ENCODE assay signal across 8 cellular contexts in the genomic region with DNA sequence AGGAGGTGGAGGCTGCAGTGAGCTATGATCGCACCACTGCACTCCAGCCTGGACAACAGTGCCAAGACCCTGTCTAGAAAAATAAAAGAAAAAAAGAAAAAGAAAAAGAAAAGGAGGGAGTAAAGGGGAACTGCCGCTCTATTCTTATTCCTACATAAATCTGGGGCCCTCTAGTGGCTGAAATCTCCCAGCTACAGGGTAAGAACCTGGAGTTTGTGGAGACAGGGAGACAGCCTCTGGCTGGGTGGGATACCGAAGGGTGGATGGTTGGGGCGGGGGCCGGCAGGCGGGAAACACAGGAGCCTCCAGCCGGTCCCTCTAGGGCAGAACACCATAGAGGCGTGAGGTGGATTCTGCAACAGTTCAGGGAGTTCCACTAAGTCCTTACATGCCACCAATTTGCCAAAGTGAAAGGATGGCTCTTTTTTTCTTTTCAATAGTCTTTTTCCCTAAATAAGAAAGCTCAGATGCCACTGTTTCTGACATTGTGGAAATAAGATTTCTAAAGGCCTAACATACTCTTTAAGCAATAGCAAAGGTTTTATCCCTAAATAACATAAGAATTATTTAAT.
DNase-seq lines count a peak whose midpoint lies in the region; ATAC-seq and TF ChIP-seq lines count a peak whose summit lies in the region.

No MANE protein-coding gene starts in this region.

- TF ChIP-seq POLR2A in Peyer's patch (IDR thresholded peaks at IDR 0.05): no peak

- DNase-seq in Caco-2 (peak in 1 of 2 experiments; percentile 63), HT1080 (ENCODE audit: low read depth) (peak; percentile 34), amniotic epithelial cell (ENCODE audit: low read depth) (peak; percentile 44), iris pigment epithelial cell (ENCODE audit: low read depth) (peak; percentile 62), NCI-H2081 treated with DMSO at 0.1 percent for 48 hours (lab: John Stamatoyannopoulos, UW) (no peak), Peyer's patch (no peak), GF-D8 (lab: John Stamatoyannopoulos, UW) (no peak)

- H3K27ac Mint-ChIP-seq in Caco-2 (ENCODE audit: unreplicated experiment): no peak overlapping the region

- POLR2A ChIA-PET in Caco-2 (lab: Charles Lee): no interaction called here

- BruUV-seq in Caco-2 (replicated peaks; lab: Mats Ljungman, UMichigan): no TSS peak

- no peak overlapping the region for H3K4me3 Mint-ChIP-seq in Caco-2 (ENCODE audit: unreplicated experiment)

- H3K9me3 ChIP-seq in Caco-2 (no peaks in the 10 kb centered on the region), Peyer's patch (no peaks in the 10 kb centered on the region)

- CTCF ChIA-PET in Caco-2 (lab: Charles Lee): interaction anchor here (0.6 to 1.6 kb wide), 9 partner anchors 12 to 842 kb away, joined by 3 to 20 read pairs (median 3); no protein-coding TSS in a partner anchor

- H3K27me3 Mint-ChIP-seq in Caco-2 (ENCODE audit: insufficient read depth, unreplicated experiment): no peaks in the 10 kb centered on the region

- ATAC-seq in GM19395 (IDR thresholded peaks at IDR 0.05; ENCODE audit: unreplicated experiment): no peak

- peaks cover 6% of the 10 kb centered on the region for H3K4me1 Mint-ChIP-seq in Caco-2 (ENCODE audit: low read depth, unreplicated experiment)

- H3K9me3 Mint-ChIP-seq in Caco-2 (ENCODE audit: unreplicated experiment): no peaks in the 10 kb centered on the region

- intact Hi-C loops in Caco-2 (cut with micrococcal nuclease; ENCODE audit: unreplicated experiment): no loop called here

- no peak overlapping the region for H3K4me3 ChIP-seq in Caco-2 (ENCODE audit: low read depth, low read length)
- no peak overlapping the region for H3K4me3 ChIP-seq in Peyer's patch

- H3K27me3 ChIP-seq in Caco-2 (replicated peaks; ENCODE audit: control insufficient read depth, insufficient read depth, low read length) (no peaks in the 10 kb centered on the region), Peyer's patch (no peaks in the 10 kb centered on the region)

- TF ChIP-seq CTCF in Caco-2 (IDR thresholded peaks at IDR 0.05; ENCODE audit: insufficient read depth in 1 of 2, low read depth in 1 of 2, low read length in 1 of 2, severe bottlenecking in 1 of 2, unreplicated experiment in 1 of 2): peak; percentile 76 to 82
- peak in 2 of 6 experiments; percentile 19 to 36 for TF ChIP-seq CTCF in Peyer's patch (IDR thresholded peaks at IDR 0.05)

- H3K27ac ChIP-seq in Peyer's patch: peak overlapping the region in 1 of 4 donors; percentile 54

- H3K36me3 ChIP-seq in Caco-2 (ENCODE audit: control insufficient read depth, insufficient read depth, low read length): peaks cover 2% of the 10 kb centered on the region; the same call in 1 of the 2 replicates
- peaks cover 0 to 50% (median 0%) of the 10 kb centered on the region in 3 donors for H3K36me3 ChIP-seq in Peyer's patch

- peaks cover 48% of the 10 kb centered on the region for H3K36me3 Mint-ChIP-seq in Caco-2 (ENCODE audit: insufficient read depth, unreplicated experiment)

- H3K4me1 ChIP-seq in Caco-2 (0 out of 2 replicates have a peak, but pooled peaks cover 5% of the 10 kb centered on the region), Peyer's patch (no peaks in the 10 kb centered on the region)

Comparison
In these comparisons a context has a peak if more than half of its experiments do, and no peak if none do; other contexts are left out.
1. DNase-seq: peak in HT1080 (single experiment), amniotic epithelial cell (single experiment) and iris pigment epithelial cell (single experiment); none in NCI-H2081 treated with DMSO at 0.1 percent for 48 hours (single experiment), Peyer's patch (0 of 3) and GF-D8 (single experiment).